15 cellular contexts compared by ENCODE assay signal in the genomic region with DNA sequence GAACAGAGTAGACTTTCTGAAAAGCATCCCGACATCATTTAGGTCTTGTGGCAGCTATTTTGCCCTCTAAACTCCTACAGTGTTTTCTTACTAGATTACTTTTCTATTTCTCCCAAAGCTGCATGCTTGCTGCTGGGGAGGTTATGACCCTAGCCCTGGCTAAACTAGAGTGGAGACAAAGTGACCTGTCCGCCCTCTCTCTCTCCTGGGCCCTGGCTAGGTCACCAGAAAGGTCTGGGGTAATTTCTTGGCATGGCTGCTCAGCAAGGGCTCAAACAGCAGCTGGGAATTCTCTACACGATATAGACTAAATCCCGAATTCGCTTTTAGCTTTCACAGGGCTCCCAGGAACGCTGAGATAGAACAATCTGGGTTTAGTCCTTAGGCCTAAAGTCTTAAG.
DNase-seq lines count a peak whose midpoint lies in the region; ATAC-seq and TF ChIP-seq lines count a peak whose summit lies in the region.
"Had no signal": no experiment of that assay in that cellular context is flagged by ENCODE, and none has a peak within 500 bp of the region (broad histone marks: within the 10 kb centered on the region; RNA-seq: fewer than 3 reads in every experiment).

No MANE protein-coding gene starts in this region.

- no peak for ATAC-seq in GM18517 (IDR thresholded peaks at IDR 0.05; ENCODE audit: unreplicated experiment)

- no peak for TF ChIP-seq CTCF in mesothelial cell of epicardium (IDR thresholded peaks at IDR 0.05; ENCODE audit: unreplicated experiment)
- TF ChIP-seq CTCF in neural progenitor cell (IDR thresholded peaks at IDR 0.05): no peak

- H3K4me1 Mint-ChIP-seq in mesothelial cell of epicardium (peaks cover 31% of the 10 kb centered on the region), neural progenitor cell (peaks cover 17% of the 10 kb centered on the region)
- H3K4me1 Mint-ChIP-seq: CD4-positive, alpha-beta memory T cell had no signal

- no peaks in the 10 kb centered on the region for H3K27me3 Mint-ChIP-seq in mesothelial cell of epicardium (ENCODE audit: low read depth)
- no peaks in the 10 kb centered on the region for H3K27me3 Mint-ChIP-seq in neural progenitor cell (ENCODE audit: insufficient read depth, low read depth)

- no peaks in the 10 kb centered on the region for H3K9me3 ChIP-seq in neural progenitor cell (ENCODE audit: low read depth)
- H3K9me3 ChIP-seq: HAP-1 had no signal

- DNase-seq in islet precursor cell (peak; percentile 17), left kidney (ENCODE audit: low read depth, low spot score) (peak; percentile 3), mesothelial cell of epicardium (ENCODE audit: low spot score in 2 of 2, unreplicated experiment in 2 of 2) (no peak), NCI-H187 treated with DMSO at 0.1 percent for 48 hours (lab: John Stamatoyannopoulos, UW) (no peak), neural progenitor cell (ENCODE audit: low spot score) (no peak)
- DNase-seq: C1 segment of cervical spinal cord; Calu3; CD4-positive, alpha-beta memory T cell; COR-L47; DMS53; GF-D8; GOT3; HFFc6 had no signal

- H3K27ac Mint-ChIP-seq in mesothelial cell of epicardium: peak overlapping the region; percentile 21
- no peak overlapping the region for H3K27ac Mint-ChIP-seq in neural progenitor cell
- H3K27ac Mint-ChIP-seq: CD4-positive, alpha-beta memory T cell; HFFc6 had no signal

- H3K4me3 ChIP-seq in neural progenitor cell: no peak overlapping the region
- H3K4me3 ChIP-seq: HAP-1 had no signal

- H3K27me3 ChIP-seq in neural progenitor cell: no peaks in the 10 kb centered on the region

- H3K4me3 Mint-ChIP-seq in mesothelial cell of epicardium (no peak overlapping the region), neural progenitor cell (no peak overlapping the region)
- H3K4me3 Mint-ChIP-seq: CD4-positive, alpha-beta memory T cell; HFFc6 had no signal

- no peak overlapping the region for H3K27ac ChIP-seq in neural progenitor cell

- H3K4me2 ChIP-seq in neural progenitor cell: no peak overlapping the region

- no peak overlapping the region for H3K9ac ChIP-seq in neural progenitor cell

- no peaks in the 10 kb centered on the region for H3K36me3 Mint-ChIP-seq in mesothelial cell of epicardium
- H3K36me3 Mint-ChIP-seq in neural progenitor cell: peaks cover 4% of the 10 kb centered on the region

- H4K20me1 ChIP-seq in neural progenitor cell (ENCODE audit: low read depth): no peaks in the 10 kb centered on the region

- H3K79me2 ChIP-seq in neural progenitor cell (ENCODE audit: low read depth): no peaks in the 10 kb centered on the region

- no peaks in the 10 kb centered on the region for H3K9me3 Mint-ChIP-seq in mesothelial cell of epicardium
- H3K9me3 Mint-ChIP-seq in neural progenitor cell: peaks cover 6% of the 10 kb centered on the region
- H3K9me3 Mint-ChIP-seq: HFFc6 had no signal

- no peak overlapping the region for H2AFZ ChIP-seq in neural progenitor cell (replicated peaks)

- no peaks in the 10 kb centered on the region for H3K36me3 ChIP-seq in neural progenitor cell
- H3K36me3 ChIP-seq: HAP-1 had no signal

- no peaks in the 10 kb centered on the region for H3F3A ChIP-seq in neural progenitor cell (ENCODE audit: low read depth)

- H3K4me1 ChIP-seq in neural progenitor cell: no peaks in the 10 kb centered on the region
- H3K4me1 ChIP-seq: HAP-1 had no signal

Comparison
In these comparisons a context has a peak if more than half of its experiments do, and no peak if none do; other contexts are left out.
1. DNase-seq: peak in islet precursor cell (single experiment) and left kidney (single experiment); none in mesothelial cell of epicardium (0 of 2), NCI-H187 treated with DMSO at 0.1 percent for 48 hours (single experiment) and neural progenitor cell (single experiment).